18 cellular contexts compared by ENCODE assay signal in the genomic region with DNA sequence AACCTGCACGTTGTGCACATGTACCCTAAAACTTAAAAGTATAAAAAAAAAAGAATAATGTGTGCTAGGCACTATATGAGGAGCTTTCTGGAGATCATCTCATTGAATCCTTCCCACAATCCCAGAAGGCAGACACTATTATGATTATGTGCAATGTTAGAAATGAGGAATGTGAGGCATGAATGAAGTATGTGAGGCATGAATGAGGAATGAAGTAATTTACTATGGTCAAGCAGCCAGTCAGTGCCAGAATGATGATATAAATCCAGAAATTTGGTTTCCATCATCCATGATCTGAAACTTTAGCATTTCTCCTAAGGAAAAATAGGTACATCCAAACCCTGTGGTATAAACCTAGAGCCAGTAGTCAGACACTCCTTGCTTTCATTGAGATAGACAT. TPM values are rescaled to one million over a fixed set of nuclear protein-coding genes. Genes with fewer than 3 reads are reported as not detected.
A peak's percentile ranks its signal among the peaks of the same experiment; 100 is the strongest.
DNase-seq lines count a peak whose midpoint lies in the region; ATAC-seq lines count a peak whose summit lies in the region.
"Had no signal": no experiment of that assay in that cellular context is flagged by ENCODE, and none has a peak within 500 bp of the region (broad histone marks: within the 10 kb centered on the region; RNA-seq: fewer than 3 reads in every experiment).

No MANE protein-coding gene starts in this region.

- DNase-seq in GM03348 (ENCODE audit: low spot score): peak; percentile 71
- DNase-seq in SJSA1 (ENCODE audit: low read depth in 1 of 2, low spot score in 2 of 2): peak in 1 of 2 experiments; percentile 90
- peak; percentile 89 for DNase-seq in fibroblast of peridontal ligament (ENCODE audit: extremely low read depth)
- peak; percentile 29 for DNase-seq in stromal cell of bone marrow (ENCODE audit: low read depth)
- no peak for DNase-seq in cerebellar cortex (ENCODE audit: low spot score)
- DNase-seq: activated CD8-positive, alpha-beta memory T cell treated with anti-CD3 and anti-CD28 coated beads, Interleukin-2, amount 10 ng/mL, durations not matched to agents 7 days and 5 days; activated effector memory CD4-positive, alpha-beta T cell treated with Interleukin-2 at 50 U/mL for 16 hours; CD8-positive, alpha-beta T cell; DMS79 treated with DMSO at 0.1 percent for 48 hours; esophagus squamous epithelium; left colon; NCI-H1694; stimulated activated CD4-positive, alpha-beta T cell treated with anti-CD3 and anti-CD28 coated beads, Interleukin-12 subunit alpha, Interleukin-12 subunit beta, amount 100 ng/mL, for 4 hours; stimulated activated naive B cell treated with anti-CD40 and anti-IgM and Interleukin-4, amounts not matched to agents 10 μg/mL and 1 μg/mL and 100 μg/mL, for 72 hours; T-helper 9 cell had no signal

- H3K4me3 ChIP-seq in SJSA1: no peak overlapping the region
- H3K4me3 ChIP-seq: esophagus squamous epithelium had no signal

- no peaks in the 10 kb centered on the region for H3K27me3 ChIP-seq in SJSA1 (replicated peaks)
- H3K27me3 ChIP-seq: esophagus squamous epithelium had no signal

- H3K9me3 ChIP-seq in SJSA1 (replicated peaks): peaks cover 7% of the 10 kb centered on the region

- H3K36me3 ChIP-seq in SJSA1: no peaks in the 10 kb centered on the region
- H3K36me3 ChIP-seq: esophagus squamous epithelium had no signal

- H3K4me1 ChIP-seq in SJSA1 (replicated peaks): peaks cover 35% of the 10 kb centered on the region
- H3K4me1 ChIP-seq: esophagus squamous epithelium had no signal

- ATAC-seq in HG02884 (IDR thresholded peaks at IDR 0.05; ENCODE audit: unreplicated experiment) (no peak), HG03432 (IDR thresholded peaks at IDR 0.05; ENCODE audit: unreplicated experiment) (no peak)
- ATAC-seq: activated CD4-positive, CD25-positive, alpha-beta regulatory T cell treated with anti-CD3 and anti-CD28 coated beads, Interleukin-2, amount 50 U/mL, for 24 hours; activated CD8-positive, alpha-beta memory T cell treated with anti-CD3 and anti-CD28 coated beads, Interleukin-2, amount 10 ng/mL, durations not matched to agents 7 days and 5 days; CD8-positive, alpha-beta T cell; left colon; stimulated activated naive B cell treated with anti-CD40 and anti-IgM and Interleukin-4, amounts not matched to agents 10 μg/mL and 1 μg/mL and 100 μg/mL, for 72 hours had no signal

- peak overlapping the region; percentile 96 for H3K27ac ChIP-seq in SJSA1
- H3K27ac ChIP-seq: esophagus squamous epithelium had no signal

RNA-seq across cellular contexts. Expression of gene CCDC148, which starts 42.0 kb away (rescaled TPM):
- 3.2 and 3.5 TPM in 2 replicates for total RNA-seq in SJSA1 (2014; rRNA removed; shearing (Covaris generic))
- total RNA-seq: activated CD8-positive, alpha-beta memory T cell treated with anti-CD3 and anti-CD28 coated beads, Interleukin-2, amount 10 ng/mL, durations not matched to agents 7 days and 5 days; CD8-positive, alpha-beta T cell had no signal

RNA-seq across cellular contexts. Expression of gene PKP4, which starts 42.2 kb away (rescaled TPM):
- 56.1 and 61.0 TPM in 2 replicates for total RNA-seq in SJSA1 (2014; rRNA removed; shearing (Covaris generic))
